ENCODE assay signal across 1 cellular context in genomic region chr2:43758738-43759137, GRCh38.
TF ChIP-seq lines count a peak whose summit lies in the region.

No MANE protein-coding gene starts in this region.

TF ChIP-seq in A549, 52 proteins besides CTCF, POLR2A, EP300 and RAD21 (continued from another document):
- TF ChIP-seq REST (IDR thresholded peaks at IDR 0.05) = no peak
